ENCODE assay signal across 12 cellular contexts in genomic region chr3:50318615-50319014, GRCh38. TPM values are rescaled to one million over a fixed set of nuclear protein-coding genes. Genes with fewer than 3 reads are reported as not detected.
DNase-seq lines count a peak whose midpoint lies in the region; ATAC-seq, FAIRE-seq and TF ChIP-seq lines count a peak whose summit lies in the region.
"Had no signal": no experiment of that assay in that cellular context is flagged by ENCODE, and none has a peak within 500 bp of the region (broad histone marks: within the 10 kb centered on the region; RNA-seq: fewer than 3 reads in every experiment).

No MANE protein-coding gene starts in this region.

- ATAC-seq in WTC11, result no peak
- ATAC-seq in stimulated activated effector memory CD8-positive, alpha-beta T cell treated with anti-CD3 and anti-CD28 coated beads, Interleukin-12 subunit alpha, Interleukin-12 subunit beta, amount 100 ng/mL, for 72 hours, result no peak
- ATAC-seq: stimulated activated naive B cell treated with anti-CD40 and anti-IgM and Interleukin-4, amounts not matched to agents 10 μg/mL and 1 μg/mL and 100 μg/mL, for 72 hours had no signal

- H3K9me3 Mint-ChIP-seq in IgD-negative memory B cell, result no peaks in the 10 kb centered on the region
- H3K9me3 Mint-ChIP-seq in WTC11, result peaks cover 5% of the 10 kb centered on the region; the same call in 1 of the 2 replicates
- H3K9me3 Mint-ChIP-seq in stimulated activated effector memory CD8-positive, alpha-beta T cell treated with anti-CD3 and anti-CD28 coated beads, Interleukin-12 subunit alpha, Interleukin-12 subunit beta, amount 100 ng/mL, for 72 hours, result no peaks in the 10 kb centered on the region
- H3K9me3 Mint-ChIP-seq: stimulated activated naive B cell treated with anti-CD40 and anti-IgM and Interleukin-4, amounts not matched to agents 10 μg/mL and 1 μg/mL and 100 μg/mL, for 72 hours had no signal

- H3K4me1 ChIP-seq in kidney (ENCODE audit: control insufficient read depth in 1 of 2, insufficient read depth in 1 of 2, low read depth in 1 of 2, low read length in 2 of 2) (peaks cover 21 to 42% of the 10 kb centered on the region in 2 donors), skeletal muscle tissue (ENCODE audit: control insufficient read depth in 3 of 3, insufficient read depth in 3 of 3, low read length in 3 of 3) (peaks cover 55 to 72% (median 67%) of the 10 kb centered on the region in 3 donors)

- H3K36me3 ChIP-seq in kidney (ENCODE audit: control insufficient read depth in 1 of 2, insufficient read depth in 2 of 2, low read length in 2 of 2) (peaks cover 14 to 18% of the 10 kb centered on the region in 2 donors), skeletal muscle tissue (ENCODE audit: control insufficient read depth in 3 of 3, insufficient read depth in 3 of 3, low read length in 3 of 3) (peaks cover 28 to 34% (median 31%) of the 10 kb centered on the region in 3 donors)

- DNase-seq in WTC11 (ENCODE audit: low spot score), result no peak
- no peak for DNase-seq in kidney
- DNase-seq in activated effector memory CD4-positive, alpha-beta T cell treated with Interleukin-2 at 50 U/mL for 16 hours, result no peak
- no peak for DNase-seq in stimulated activated CD4-positive, alpha-beta T cell treated with anti-CD3 and anti-CD28 coated beads, Interleukin-15, amount 100 ng/mL, for 24 hours
- no peak for DNase-seq in stimulated activated effector memory CD8-positive, alpha-beta T cell treated with anti-CD3 and anti-CD28 coated beads, Interleukin-12 subunit alpha, Interleukin-12 subunit beta, amount 100 ng/mL, for 72 hours (ENCODE audit: low spot score in 2 of 2)
- DNase-seq: activated CD8-positive, alpha-beta memory T cell treated with anti-CD3 and anti-CD28 coated beads, Interleukin-2, amount 50 U/mL, for 4 hours; NCI-H1694; stimulated activated naive B cell treated with anti-CD40 and anti-IgM and Interleukin-4, amounts not matched to agents 10 μg/mL and 1 μg/mL and 100 μg/mL, for 72 hours had no signal

- FAIRE-seq in kidney (lab: Jason Lieb, UNC), result no peak
- FAIRE-seq: H54 had no signal

- H3K27ac ChIP-seq in kidney (ENCODE audit: low read depth in 2 of 2, low read length in 2 of 2) (peak overlapping the region in 1 of 2 donors; percentile 39), skeletal muscle tissue (ENCODE audit: low read depth, low read length) (no peak overlapping the region)

- H3K27ac Mint-ChIP-seq in IgD-negative memory B cell (peak overlapping the region in 2 of 3 donors; percentile 73 to 82), WTC11 (no peak overlapping the region)
- no peak overlapping the region for H3K27ac Mint-ChIP-seq in stimulated activated effector memory CD8-positive, alpha-beta T cell treated with anti-CD3 and anti-CD28 coated beads, Interleukin-12 subunit alpha, Interleukin-12 subunit beta, amount 100 ng/mL, for 72 hours
- H3K27ac Mint-ChIP-seq: stimulated activated naive B cell treated with anti-CD40 and anti-IgM and Interleukin-4, amounts not matched to agents 10 μg/mL and 1 μg/mL and 100 μg/mL, for 72 hours had no signal

- no peak for TF ChIP-seq CTCF in WTC11 (IDR thresholded peaks at IDR 0.05)
- no peak for TF ChIP-seq CTCF in kidney (IDR thresholded peaks at IDR 0.05; ENCODE audit: borderline replicate concordance, extremely low read depth, insufficient read depth)

- H3K9me3 ChIP-seq in kidney (ENCODE audit: control insufficient read depth in 1 of 2, low read length in 2 of 2) (no peaks in the 10 kb centered on the region), skeletal muscle tissue (ENCODE audit: control insufficient read depth in 3 of 3, low read length in 3 of 3) (no peaks in the 10 kb centered on the region)
- H3K9me3 ChIP-seq: ascending aorta had no signal

- no peaks in the 10 kb centered on the region for H3K27me3 ChIP-seq in skeletal muscle tissue (ENCODE audit: control insufficient read depth in 3 of 3, insufficient read depth in 3 of 3, low read length in 3 of 3)
- H3K27me3 ChIP-seq: ascending aorta had no signal

- H3K4me3 ChIP-seq in kidney (ENCODE audit: low read length in 2 of 2), result peak overlapping the region; percentile 13 to 16
- peak overlapping the region; percentile 17 to 45 (median 38) for H3K4me3 ChIP-seq in skeletal muscle tissue (ENCODE audit: low read length in 3 of 3)

- POLR2A ChIA-PET in WTC11 (lab: Charles Lee), result no interaction called here

- CTCF ChIA-PET in WTC11 (lab: Charles Lee), result interaction anchor here (1.0 to 2.1 kb wide), 4 partner anchors 10 to 408 kb away, joined by 3 to 6 read pairs (median 4); partner anchors contain the start of gene HYAL1

- peak overlapping the region in 1 of 2 donors; percentile 16 for H3K9ac ChIP-seq in kidney (ENCODE audit: low read length in 2 of 2)
- peak overlapping the region in 2 of 3 donors; percentile 43 to 60 for H3K9ac ChIP-seq in skeletal muscle tissue (ENCODE audit: low read depth in 1 of 3, low read length in 3 of 3)

- intact Hi-C loops in kidney (cut with DNase I), result no loop called here

- H3K27me3 Mint-ChIP-seq in IgD-negative memory B cell (no peaks in the 10 kb centered on the region), WTC11 (ENCODE audit: low read depth) (no peaks in the 10 kb centered on the region)
- H3K27me3 Mint-ChIP-seq: stimulated activated naive B cell treated with anti-CD40 and anti-IgM and Interleukin-4, amounts not matched to agents 10 μg/mL and 1 μg/mL and 100 μg/mL, for 72 hours had no signal

- H3K36me3 Mint-ChIP-seq in IgD-negative memory B cell (peaks cover 2% of the 10 kb centered on the region), WTC11 (peaks cover 45% of the 10 kb centered on the region)
- peaks cover 10% of the 10 kb centered on the region for H3K36me3 Mint-ChIP-seq in stimulated activated effector memory CD8-positive, alpha-beta T cell treated with anti-CD3 and anti-CD28 coated beads, Interleukin-12 subunit alpha, Interleukin-12 subunit beta, amount 100 ng/mL, for 72 hours

- peaks cover 24 to 39% (median 25%) of the 10 kb centered on the region in 3 donors for H3K4me1 Mint-ChIP-seq in IgD-negative memory B cell
- H3K4me1 Mint-ChIP-seq in WTC11, result peaks cover 27% of the 10 kb centered on the region
- H3K4me1 Mint-ChIP-seq in stimulated activated effector memory CD8-positive, alpha-beta T cell treated with anti-CD3 and anti-CD28 coated beads, Interleukin-12 subunit alpha, Interleukin-12 subunit beta, amount 100 ng/mL, for 72 hours, result peaks cover 59% of the 10 kb centered on the region

- H3K4me3 Mint-ChIP-seq in IgD-negative memory B cell (peak overlapping the region in 3 of 4 donors; percentile 52 to 92 (median 78)), WTC11 (peak overlapping the region; percentile 16; the same call in 1 of the 2 replicates)
- no peak overlapping the region for H3K4me3 Mint-ChIP-seq in stimulated activated effector memory CD8-positive, alpha-beta T cell treated with anti-CD3 and anti-CD28 coated beads, Interleukin-12 subunit alpha, Interleukin-12 subunit beta, amount 100 ng/mL, for 72 hours

TF ChIP-seq in WTC11, 78 proteins besides CTCF, POLR2A, EP300 and RAD21 (continues in another document):
- no peak for TF ChIP-seq ARID4B (CRISPR knock-in tag; IDR thresholded peaks at IDR 0.05; ENCODE audit: borderline replicate concordance)
- TF ChIP-seq CREB1 (CRISPR knock-in tag; IDR thresholded peaks at IDR 0.05), result no peak
- no peak for TF ChIP-seq TEAD1 (CRISPR knock-in tag; IDR thresholded peaks at IDR 0.05)

RNA-seq across cellular contexts. Expression of gene HYAL2, which starts 3.9 kb away (rescaled TPM):
- polyA plus RNA-seq in IgD-negative memory B cell (7.3 TPM), kidney (ENCODE audit: insufficient read depth, low read depth, low replicate concordance) (93.2 TPM)
- total RNA-seq in WTC11 (2021) (58.0 to 65.6 TPM (median 62.9 TPM) in 3 replicates), kidney (142 TPM), skeletal muscle tissue (43.8 TPM)

RNA-seq across cellular contexts. Expression of gene TUSC2, which starts 9.4 kb away (rescaled TPM):
- polyA plus RNA-seq in IgD-negative memory B cell, result 51.4 TPM
- 34.7 to 41.1 TPM (median 38.0 TPM) in 3 replicates for total RNA-seq in WTC11 (2021)
- total RNA-seq in kidney, result 33.6 TPM
- polyA plus RNA-seq in kidney (ENCODE audit: insufficient read depth, low read depth, low replicate concordance), result 60.0 TPM
- 7.8 TPM for total RNA-seq in skeletal muscle tissue

RNA-seq across cellular contexts. Expression of gene HYAL1, which starts 15.2 kb away (rescaled TPM):
- polyA plus RNA-seq in IgD-negative memory B cell (0.14 TPM), kidney (ENCODE audit: insufficient read depth, low read depth, low replicate concordance) (126 TPM)
- total RNA-seq in WTC11 (2021) (3.4 to 3.8 TPM (median 3.5 TPM) in 3 replicates), kidney (47.5 TPM), skeletal muscle tissue (2.6 TPM)

RNA-seq across cellular contexts. Expression of gene HYAL3, which starts 19.4 kb away (rescaled TPM):
- polyA plus RNA-seq in IgD-negative memory B cell (5.3 TPM), kidney (ENCODE audit: insufficient read depth, low read depth, low replicate concordance) (3.2 TPM)
- total RNA-seq in WTC11 (2021) (2.9 to 3.8 TPM (median 3.2 TPM) in 3 replicates), kidney (2.0 TPM), skeletal muscle tissue (3.7 TPM)
- total RNA-seq: ascending aorta had no signal

RNA-seq across cellular contexts. Expression of gene NAA80, which starts 19.4 kb away (rescaled TPM):
- polyA plus RNA-seq in IgD-negative memory B cell, result 20.5 TPM
- 13.7 to 17.3 TPM (median 13.7 TPM) in 3 replicates for total RNA-seq in WTC11 (2021)
- 10.7 TPM for total RNA-seq in kidney
- polyA plus RNA-seq in kidney (ENCODE audit: insufficient read depth, low read depth, low replicate concordance), result 8.7 TPM
- 1.6 TPM for total RNA-seq in skeletal muscle tissue

Comparison
In these comparisons a context has a peak if more than half of its experiments do, and no peak if none do; other contexts are left out.
1. H3K27ac Mint-ChIP-seq: peak in IgD-negative memory B cell (2 of 3); none in WTC11 (single experiment) and stimulated activated effector memory CD8-positive, alpha-beta T cell treated with anti-CD3 and anti-CD28 coated beads, Interleukin-12 subunit alpha, Interleukin-12 subunit beta, amount 100 ng/mL, for 72 hours (single experiment).
2. RNA of gene HYAL1, which starts 15.2 kb away (total RNA-seq): 47.5 TPM in kidney (single experiment); 3.4 to 3.8 TPM in WTC11 and 2.6 TPM in skeletal muscle tissue (single experiment); every median in the first group is over 10 times any median in the second.